Comparison of ENCODE assay signal across 9 cellular contexts in genomic region chr4:186497043-186497442, GRCh38. TPM values are rescaled to one million over a fixed set of nuclear protein-coding genes. Genes with fewer than 3 reads are reported as not detected.
"Had no signal": no experiment of that assay in that cellular context is flagged by ENCODE, and none has a peak within 500 bp of the region (broad histone marks: within the 10 kb centered on the region; RNA-seq: fewer than 3 reads in every experiment).

No MANE protein-coding gene starts in this region.

- FAIRE-seq: G401.6, GM12878, GM12891, GM12892, GM18507, GM19239 had no signal

- ATAC-seq: GM12878 had no signal

- H3K4me3 ChIP-seq: GM12878 had no signal

- DNase-seq: GDM1, GF-D8 had no signal

RNA-seq across cellular contexts. Expression of gene MTNR1A, which starts 58.3 kb away (rescaled TPM):
- total RNA-seq: G401, GM12878 had no signal
